1 cellular context compared by ENCODE assay signal in genomic region chr20:62259294-62259565, GRCh38.
TF ChIP-seq lines count a peak whose summit lies in the region.

No MANE protein-coding gene starts in this region.

TF ChIP-seq in WTC11, 78 proteins besides CTCF, POLR2A, EP300 and RAD21 (continued from another document):
- TF ChIP-seq ZBTB43 (CRISPR knock-in tag; IDR thresholded peaks at IDR 0.05): no peak
- no peak for TF ChIP-seq ATF2 (CRISPR knock-in tag; IDR thresholded peaks at IDR 0.05; ENCODE audit: borderline replicate concordance, low read depth)
- no peak for TF ChIP-seq FOXJ3 (CRISPR knock-in tag; IDR thresholded peaks at IDR 0.05; ENCODE audit: borderline replicate concordance)
TF ChIP-seq in WTC11: peak in this region for 0.
